In the genomic region with DNA sequence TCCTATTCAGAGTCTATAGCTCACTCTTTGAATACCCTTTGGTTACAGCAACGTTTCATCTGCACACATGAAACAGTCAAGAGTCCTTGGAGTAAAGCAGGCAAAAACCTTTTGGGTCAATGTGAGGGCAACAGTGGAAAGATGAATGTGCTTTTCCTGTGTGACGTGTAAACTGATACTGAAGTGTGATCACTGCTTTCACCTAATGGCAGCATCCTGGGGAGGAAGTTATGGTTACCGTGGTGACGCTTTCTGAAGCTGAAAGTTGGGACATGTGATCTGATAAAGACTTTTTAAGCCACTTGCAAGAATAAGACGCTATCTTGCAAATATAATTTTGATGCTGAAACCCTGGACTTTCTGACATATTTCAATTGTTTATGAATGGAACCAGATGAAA, we compare ENCODE assay signal across 13 cellular contexts.
DNase-seq lines count a peak whose midpoint lies in the region; ATAC-seq and TF ChIP-seq lines count a peak whose summit lies in the region.
"Had no signal": no experiment of that assay in that cellular context is flagged by ENCODE, and none has a peak within 500 bp of the region (broad histone marks: within the 10 kb centered on the region; RNA-seq: fewer than 3 reads in every experiment).

No MANE protein-coding gene starts in this region.

- peaks cover 20% of the 10 kb centered on the region for H3K4me1 Mint-ChIP-seq in type B pancreatic cell (ENCODE audit: unreplicated experiment)
- no peaks in the 10 kb centered on the region for H3K4me1 Mint-ChIP-seq in stimulated activated memory B cell treated with anti-CD40 and anti-IgM and Interleukin-4, amounts not matched to agents 10 μg/mL and 1 μg/mL and 100 μg/mL, for 72 hours
- H3K4me1 Mint-ChIP-seq: activated naive CD4-positive, alpha-beta T cell treated with anti-CD3 and anti-CD28 coated beads, Interleukin-2, amount 10 ng/mL, durations not matched to agents 7 days and 5 days had no signal

- ATAC-seq in HG02610 (IDR thresholded peaks at IDR 0.05; ENCODE audit: unreplicated experiment) (peak; percentile 69), HG03460 (IDR thresholded peaks at IDR 0.05; ENCODE audit: unreplicated experiment) (peak; percentile 86)
- no peak for ATAC-seq in stimulated activated memory B cell treated with anti-CD40 and anti-IgM and Interleukin-4, amounts not matched to agents 10 μg/mL and 1 μg/mL and 100 μg/mL, for 72 hours

- no peaks in the 10 kb centered on the region for H3K27me3 Mint-ChIP-seq in type B pancreatic cell
- H3K27me3 Mint-ChIP-seq in stimulated activated memory B cell treated with anti-CD40 and anti-IgM and Interleukin-4, amounts not matched to agents 10 μg/mL and 1 μg/mL and 100 μg/mL, for 72 hours, result no peaks in the 10 kb centered on the region
- H3K27me3 Mint-ChIP-seq: activated naive CD4-positive, alpha-beta T cell treated with anti-CD3 and anti-CD28 coated beads, Interleukin-2, amount 10 ng/mL, durations not matched to agents 7 days and 5 days had no signal

- no peaks in the 10 kb centered on the region for H3K36me3 Mint-ChIP-seq in type B pancreatic cell
- no peaks in the 10 kb centered on the region for H3K36me3 Mint-ChIP-seq in stimulated activated memory B cell treated with anti-CD40 and anti-IgM and Interleukin-4, amounts not matched to agents 10 μg/mL and 1 μg/mL and 100 μg/mL, for 72 hours
- H3K36me3 Mint-ChIP-seq: activated naive CD4-positive, alpha-beta T cell treated with anti-CD3 and anti-CD28 coated beads, Interleukin-2, amount 10 ng/mL, durations not matched to agents 7 days and 5 days had no signal

- peak overlapping the region; percentile 26 for H3K27ac Mint-ChIP-seq in type B pancreatic cell
- H3K27ac Mint-ChIP-seq in stimulated activated memory B cell treated with anti-CD40 and anti-IgM and Interleukin-4, amounts not matched to agents 10 μg/mL and 1 μg/mL and 100 μg/mL, for 72 hours, result no peak overlapping the region
- H3K27ac Mint-ChIP-seq: activated naive CD4-positive, alpha-beta T cell treated with anti-CD3 and anti-CD28 coated beads, Interleukin-2, amount 10 ng/mL, durations not matched to agents 7 days and 5 days had no signal

- DNase-seq in NCI-H748 (lab: John Stamatoyannopoulos, UW; ENCODE audit: unreplicated experiment), result peak; percentile 20
- DNase-seq in NCI-H748 treated with DMSO at 0.1 percent for 48 hours (lab: John Stamatoyannopoulos, UW), result no peak
- no peak for DNase-seq in type B pancreatic cell (ENCODE audit: extremely low spot score, unreplicated experiment)
- no peak for DNase-seq in A172 (ENCODE audit: low spot score)
- no peak for DNase-seq in NCI-H524 (lab: John Stamatoyannopoulos, UW)
- DNase-seq: activated CD4-positive, alpha-beta T cell treated with anti-CD3 and anti-CD28 coated beads, Interleukin-2, amount 50 U/mL, for 1 hour; activated naive CD4-positive, alpha-beta T cell treated with anti-CD3 and anti-CD28 coated beads, Interleukin-2, amount 10 ng/mL, durations not matched to agents 7 days and 5 days; central memory CD4-positive, alpha-beta T cell; DMS79; NCI-H69 had no signal

- H3K9me3 Mint-ChIP-seq in type B pancreatic cell, result no peaks in the 10 kb centered on the region
- peaks cover 5% of the 10 kb centered on the region for H3K9me3 Mint-ChIP-seq in stimulated activated memory B cell treated with anti-CD40 and anti-IgM and Interleukin-4, amounts not matched to agents 10 μg/mL and 1 μg/mL and 100 μg/mL, for 72 hours

- no peak for TF ChIP-seq CTCF in type B pancreatic cell (conservative IDR thresholded peaks at IDR 0.05)

- peak overlapping the region; percentile 18 for H3K4me3 Mint-ChIP-seq in type B pancreatic cell
- no peak overlapping the region for H3K4me3 Mint-ChIP-seq in stimulated activated memory B cell treated with anti-CD40 and anti-IgM and Interleukin-4, amounts not matched to agents 10 μg/mL and 1 μg/mL and 100 μg/mL, for 72 hours
- H3K4me3 Mint-ChIP-seq: activated naive CD4-positive, alpha-beta T cell treated with anti-CD3 and anti-CD28 coated beads, Interleukin-2, amount 10 ng/mL, durations not matched to agents 7 days and 5 days had no signal
